In the genomic region with DNA sequence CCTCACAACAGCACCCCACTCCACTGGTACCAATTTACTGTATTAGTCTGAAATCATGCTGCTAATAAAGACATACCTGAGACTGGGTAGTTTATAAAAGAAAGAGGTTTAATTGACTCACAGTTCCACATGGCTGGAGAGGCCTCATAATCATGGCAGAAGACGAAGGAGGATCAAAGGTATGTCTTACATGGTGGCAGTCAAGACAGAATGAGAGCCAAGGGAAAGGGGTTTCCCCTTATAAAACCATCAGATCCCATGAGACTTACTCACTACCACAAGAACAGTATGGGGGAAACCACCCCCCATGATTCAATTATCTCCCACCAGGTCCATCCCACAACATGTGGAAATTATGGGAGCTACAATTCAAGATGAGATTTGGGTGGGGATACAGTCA, we compare ENCODE assay signal across 2 cellular contexts. TPM values are rescaled to one million over a fixed set of nuclear protein-coding genes. Genes with fewer than 3 reads are reported as not detected.
"Had no signal": no experiment of that assay in that cellular context is flagged by ENCODE, and none has a peak within 500 bp of the region (broad histone marks: within the 10 kb centered on the region; RNA-seq: fewer than 3 reads in every experiment).

No MANE protein-coding gene starts in this region.

RNA-seq across cellular contexts. Expression of gene ARMC3, which starts 18.2 kb away (rescaled TPM):
- total RNA-seq: LHCN-M2, MCF 10A had no signal
